In genomic region chr11:26847459-26847858, GRCh38 we compare ENCODE assay signal across 19 cellular contexts.
DNase-seq lines count a peak whose midpoint lies in the region; ATAC-seq and TF ChIP-seq lines count a peak whose summit lies in the region.
"Had no signal": no experiment of that assay in that cellular context is flagged by ENCODE, and none has a peak within 500 bp of the region (broad histone marks: within the 10 kb centered on the region; RNA-seq: fewer than 3 reads in every experiment).

No MANE protein-coding gene starts in this region.

- H3K9me3 Mint-ChIP-seq in MCF 10A (ENCODE audit: unreplicated experiment): no peaks in the 10 kb centered on the region
- H3K9me3 Mint-ChIP-seq in activated CD8-positive, alpha-beta T cell treated with anti-CD3 and anti-CD28 coated beads for 36 hours: peaks cover 5% of the 10 kb centered on the region
- peaks cover 0 to 17% (median 6%) of the 10 kb centered on the region in 11 donors for H3K9me3 Mint-ChIP-seq in naive thymus-derived CD4-positive, alpha-beta T cell

- H3K36me3 Mint-ChIP-seq in MCF 10A (ENCODE audit: insufficient read depth, unreplicated experiment): no peaks in the 10 kb centered on the region
- H3K36me3 Mint-ChIP-seq in activated CD8-positive, alpha-beta T cell treated with anti-CD3 and anti-CD28 coated beads for 36 hours (ENCODE audit: low read depth): no peaks in the 10 kb centered on the region
- peaks cover 0 to 3% (median 0%) of the 10 kb centered on the region in 5 donors for H3K36me3 Mint-ChIP-seq in naive thymus-derived CD4-positive, alpha-beta T cell
- H3K36me3 Mint-ChIP-seq: activated naive CD4-positive, alpha-beta T cell treated with anti-CD3 and anti-CD28 coated beads, Interleukin-2, amount 50 U/mL, for 24 hours; CD4-positive, CD25-positive, alpha-beta regulatory T cell had no signal

- H3K36me3 ChIP-seq in breast epithelium (no peaks in the 10 kb centered on the region), psoas muscle (ENCODE audit: insufficient read depth in 1 of 2, low read depth in 1 of 2) (no peaks in the 10 kb centered on the region)
- H3K36me3 ChIP-seq in naive thymus-derived CD4-positive, alpha-beta T cell (ENCODE audit: control insufficient read depth in 2 of 3, insufficient read depth in 3 of 3, low read length in 3 of 3): no peaks in the 10 kb centered on the region
- H3K36me3 ChIP-seq: pancreas had no signal

- H3K27me3 Mint-ChIP-seq in MCF 10A (ENCODE audit: insufficient read depth, unreplicated experiment): no peaks in the 10 kb centered on the region
- no peaks in the 10 kb centered on the region for H3K27me3 Mint-ChIP-seq in activated CD8-positive, alpha-beta T cell treated with anti-CD3 and anti-CD28 coated beads for 36 hours
- no peaks in the 10 kb centered on the region for H3K27me3 Mint-ChIP-seq in naive thymus-derived CD4-positive, alpha-beta T cell
- H3K27me3 Mint-ChIP-seq: activated naive CD4-positive, alpha-beta T cell treated with anti-CD3 and anti-CD28 coated beads, Interleukin-2, amount 50 U/mL, for 24 hours; CD4-positive, CD25-positive, alpha-beta regulatory T cell had no signal

- no peak for TF ChIP-seq POLR2A in breast epithelium (IDR thresholded peaks at IDR 0.05)

- H3K4me3 ChIP-seq in breast epithelium: no peak overlapping the region
- H3K4me3 ChIP-seq in psoas muscle: no peak overlapping the region
- no peak overlapping the region for H3K4me3 ChIP-seq in naive thymus-derived CD4-positive, alpha-beta T cell (ENCODE audit: low read length)
- H3K4me3 ChIP-seq: pancreas had no signal

- H3K4me1 ChIP-seq in breast epithelium: no peaks in the 10 kb centered on the region
- H3K4me1 ChIP-seq in psoas muscle: no peaks in the 10 kb centered on the region
- no peaks in the 10 kb centered on the region for H3K4me1 ChIP-seq in naive thymus-derived CD4-positive, alpha-beta T cell (ENCODE audit: control insufficient read depth in 2 of 2, insufficient read depth in 2 of 2, low read length in 2 of 2)
- H3K4me1 ChIP-seq: pancreas had no signal

- H3K27ac ChIP-seq in breast epithelium (peak overlapping the region; percentile 59 to 84), psoas muscle (peak overlapping the region; percentile 1)
- no peak overlapping the region for H3K27ac ChIP-seq in naive thymus-derived CD4-positive, alpha-beta T cell (ENCODE audit: low read depth, low read length)
- H3K27ac ChIP-seq: 22Rv1, pancreas had no signal

- no TSS peak for BruUV-seq in MCF 10A (replicated peaks; lab: Mats Ljungman, UMichigan)

- POLR2A ChIA-PET in MCF 10A (lab: Yijun Ruan, JAX): no interaction called here
- POLR2A ChIA-PET in HEK293T (lab: Yijun Ruan, JAX): no interaction called here
- POLR2A ChIA-PET in activated CD8-positive, alpha-beta T cell treated with anti-CD3 and anti-CD28 coated beads for 36 hours (lab: Charles Lee): no interaction called here
- POLR2A ChIA-PET in naive thymus-derived CD4-positive, alpha-beta T cell (lab: Charles Lee): no interaction called here

- no peak overlapping the region for H3K27ac Mint-ChIP-seq in MCF 10A (ENCODE audit: low read depth, unreplicated experiment)
- no peak overlapping the region for H3K27ac Mint-ChIP-seq in activated CD8-positive, alpha-beta T cell treated with anti-CD3 and anti-CD28 coated beads for 36 hours
- H3K27ac Mint-ChIP-seq in naive thymus-derived CD4-positive, alpha-beta T cell: no peak overlapping the region
- H3K27ac Mint-ChIP-seq: activated naive CD4-positive, alpha-beta T cell treated with anti-CD3 and anti-CD28 coated beads, Interleukin-2, amount 50 U/mL, for 24 hours; CD4-positive, CD25-positive, alpha-beta regulatory T cell had no signal

- no peak for TF ChIP-seq CTCF in breast epithelium (IDR thresholded peaks at IDR 0.05)
- no peak for TF ChIP-seq CTCF in MCF 10A (IDR thresholded peaks at IDR 0.05; ENCODE audit: unreplicated experiment)
- no peak for TF ChIP-seq CTCF in psoas muscle (IDR thresholded peaks at IDR 0.05)
- TF ChIP-seq CTCF in activated CD8-positive, alpha-beta T cell treated with anti-CD3 and anti-CD28 coated beads for 36 hours (IDR thresholded peaks at IDR 0.05): no peak

- H3K27me3 ChIP-seq in breast epithelium (no peaks in the 10 kb centered on the region), psoas muscle (ENCODE audit: insufficient read depth in 3 of 3, low read length in 2 of 3) (no peaks in the 10 kb centered on the region)
- H3K27me3 ChIP-seq in naive thymus-derived CD4-positive, alpha-beta T cell (ENCODE audit: control insufficient read depth in 2 of 2, insufficient read depth in 2 of 2, low read length in 2 of 2): no peaks in the 10 kb centered on the region
- H3K27me3 ChIP-seq: pancreas had no signal

- H3K4me1 Mint-ChIP-seq in MCF 10A (ENCODE audit: insufficient read depth, unreplicated experiment): peaks cover 6% of the 10 kb centered on the region
- no peaks in the 10 kb centered on the region for H3K4me1 Mint-ChIP-seq in activated CD8-positive, alpha-beta T cell treated with anti-CD3 and anti-CD28 coated beads for 36 hours (ENCODE audit: low read depth)
- H3K4me1 Mint-ChIP-seq in naive thymus-derived CD4-positive, alpha-beta T cell: no peaks in the 10 kb centered on the region
- H3K4me1 Mint-ChIP-seq: activated naive CD4-positive, alpha-beta T cell treated with anti-CD3 and anti-CD28 coated beads, Interleukin-2, amount 50 U/mL, for 24 hours had no signal

- 23 to 43% (median 36%) methylated on average over 3 of the region's 3 CpGs for WGBS in psoas muscle, 3 donors

- intact Hi-C loops in breast epithelium (cut with DNase I; ENCODE audit: low total_unique reads): no loop called here
- intact Hi-C loops in MCF 10A (cut with micrococcal nuclease): no loop called here
- intact Hi-C loops in psoas muscle (cut with DNase I): no loop called here
- intact Hi-C loops in activated CD8-positive, alpha-beta T cell treated with anti-CD3 and anti-CD28 coated beads for 36 hours (cut with micrococcal nuclease): no loop called here
- intact Hi-C loops in naive thymus-derived CD4-positive, alpha-beta T cell (cut with micrococcal nuclease): no loop called here

- DNase-seq in breast epithelium (ENCODE audit: low spot score in 2 of 2): no peak
- DNase-seq in MCF 10A (ENCODE audit: unreplicated experiment): no peak
- DNase-seq in fibroblast of the conjunctiva (ENCODE audit: low read depth): peak; percentile 78
- DNase-seq in psoas muscle: peak in 1 of 2 donors; percentile 19
- DNase-seq in HEK293T (ENCODE audit: extremely low spot score): no peak
- DNase-seq in activated CD8-positive, alpha-beta T cell treated with anti-CD3 and anti-CD28 coated beads for 36 hours: no peak
- no peak for DNase-seq in naive thymus-derived CD4-positive, alpha-beta T cell
- DNase-seq: activated T-cell treated with anti-CD3 and anti-CD28 coated beads, Interleukin-2, amount 50 U/mL, for 1 hour; CD4-positive, CD25-positive, alpha-beta regulatory T cell; DMS79 treated with DMSO at 0.1 percent for 48 hours; HCEC 1CT; kidney; NCI-H2029 treated with DMSO at 0.1 percent for 48 hours; NCI-H526 treated with DMSO at 0.1 percent for 48 hours; pancreas; stimulated activated CD4-positive, alpha-beta T cell treated with anti-CD3 and anti-CD28 coated beads, Interleukin-15, amount 100 ng/mL, for 24 hours had no signal

- H3K9me3 ChIP-seq in breast epithelium: no peaks in the 10 kb centered on the region
- H3K9me3 ChIP-seq in psoas muscle: no peaks in the 10 kb centered on the region
- H3K9me3 ChIP-seq in naive thymus-derived CD4-positive, alpha-beta T cell (ENCODE audit: control insufficient read depth in 2 of 3, low read length in 3 of 3): no peaks in the 10 kb centered on the region
- H3K9me3 ChIP-seq: pancreas had no signal

- CTCF ChIA-PET in MCF 10A (lab: Yijun Ruan, JAX) (no interaction called here), HEK293T (lab: Yijun Ruan, JAX) (no interaction called here)
- CTCF ChIA-PET in activated CD8-positive, alpha-beta T cell treated with anti-CD3 and anti-CD28 coated beads for 36 hours (lab: Charles Lee): no interaction called here
- CTCF ChIA-PET in naive thymus-derived CD4-positive, alpha-beta T cell (lab: Charles Lee): no interaction called here

- ATAC-seq in psoas muscle (peak in 3 of 4 donors; percentile 39 to 82 (median 49)), HG03442 (IDR thresholded peaks at IDR 0.05; ENCODE audit: unreplicated experiment) (no peak)
- no peak for ATAC-seq in activated CD8-positive, alpha-beta T cell treated with anti-CD3 and anti-CD28 coated beads for 36 hours
- no peak for ATAC-seq in naive thymus-derived CD4-positive, alpha-beta T cell
- ATAC-seq: pancreas had no signal

- no peak overlapping the region for H3K4me3 Mint-ChIP-seq in MCF 10A (ENCODE audit: unreplicated experiment)
- no peak overlapping the region for H3K4me3 Mint-ChIP-seq in activated CD8-positive, alpha-beta T cell treated with anti-CD3 and anti-CD28 coated beads for 36 hours
- H3K4me3 Mint-ChIP-seq in naive thymus-derived CD4-positive, alpha-beta T cell: no peak overlapping the region
- H3K4me3 Mint-ChIP-seq: activated naive CD4-positive, alpha-beta T cell treated with anti-CD3 and anti-CD28 coated beads, Interleukin-2, amount 50 U/mL, for 24 hours; CD4-positive, CD25-positive, alpha-beta regulatory T cell had no signal

TF ChIP-seq in HEK293T, 16 proteins besides CTCF, POLR2A, EP300 and RAD21:
- no peak for TF ChIP-seq CTBP1 (IDR thresholded peaks at IDR 0.05; ENCODE audit: borderline replicate concordance)
- TF ChIP-seq L3MBTL2 (conservative IDR thresholded peaks at IDR 0.05): no peak
- TF ChIP-seq PKNOX1 (IDR thresholded peaks at IDR 0.05): no peak
- TF ChIP-seq FOXK2 (IDR thresholded peaks at IDR 0.05): no peak
- TF ChIP-seq SUZ12 (IDR thresholded peaks at IDR 0.05): no peak
- TF ChIP-seq ARNT (IDR thresholded peaks at IDR 0.05): no peak
- no peak for TF ChIP-seq LEF1 (IDR thresholded peaks at IDR 0.05; ENCODE audit: borderline replicate concordance)
- TF ChIP-seq NFRKB (IDR thresholded peaks at IDR 0.05): no peak
- no peak for TF ChIP-seq ELF4 (IDR thresholded peaks at IDR 0.05)
- TF ChIP-seq SP1 (IDR thresholded peaks at IDR 0.05): no peak
- no peak for TF ChIP-seq BHLHE40 (IDR thresholded peaks at IDR 0.05; ENCODE audit: borderline replicate concordance)
- no peak for TF ChIP-seq FOXA1 (IDR thresholded peaks at IDR 0.05)
- TF ChIP-seq FOXM1 (IDR thresholded peaks at IDR 0.05; ENCODE audit: borderline replicate concordance): no peak
- TF ChIP-seq ZNF384 (IDR thresholded peaks at IDR 0.05): no peak
- no peak for TF ChIP-seq TARDBP (IDR thresholded peaks at IDR 0.05)
- TF ChIP-seq HDGF (IDR thresholded peaks at IDR 0.05; ENCODE audit: borderline replicate concordance): no peak

Comparison
In these comparisons a context has a peak if more than half of its experiments do, and no peak if none do; other contexts are left out.
1. ATAC-seq: peak in psoas muscle (3 of 4); none in activated CD8-positive, alpha-beta T cell treated with anti-CD3 and anti-CD28 coated beads for 36 hours (single experiment), HG03442 (single experiment) and naive thymus-derived CD4-positive, alpha-beta T cell (single experiment).